ENCODE assay signal across 8 cellular contexts in the genomic region with DNA sequence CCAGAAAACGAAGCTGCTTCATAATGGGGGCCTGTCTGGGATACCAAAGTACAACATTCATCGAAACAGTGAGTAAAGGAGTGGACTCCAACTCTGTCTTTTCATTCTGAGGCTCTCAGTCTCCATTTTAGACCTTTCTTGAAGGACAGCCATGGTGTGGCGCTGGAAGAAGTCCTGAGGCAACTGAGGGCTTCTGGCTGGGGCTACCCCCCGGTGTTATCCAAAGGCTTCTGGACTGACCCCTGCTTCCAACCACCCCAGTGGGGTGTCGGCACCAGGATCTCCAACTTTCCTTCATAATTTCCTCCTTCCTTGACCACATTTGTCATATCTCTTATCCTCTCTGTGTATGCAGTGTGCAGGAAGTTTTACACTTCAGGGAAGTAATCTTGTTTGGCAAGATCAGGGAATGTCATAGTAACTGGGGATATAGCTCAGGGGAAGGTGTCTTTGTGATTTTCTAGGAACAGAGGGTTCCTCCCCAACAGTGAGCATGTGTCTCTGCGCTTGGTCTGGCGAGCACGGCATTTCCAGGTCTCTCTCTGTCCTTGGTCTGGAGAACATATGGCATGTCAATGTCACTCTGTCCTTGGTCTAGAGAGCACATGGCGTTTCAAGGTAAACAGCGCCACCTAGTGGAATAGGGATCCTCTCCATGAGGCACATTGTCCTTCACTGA. TPM values are rescaled to one million over a fixed set of nuclear protein-coding genes. Genes with fewer than 3 reads are reported as not detected.
DNase-seq lines count a peak whose midpoint lies in the region; ATAC-seq lines count a peak whose summit lies in the region.

No MANE protein-coding gene starts in this region.

- ATAC-seq in left lobe of liver (peak; percentile 93), GM21381 (IDR thresholded peaks at IDR 0.05; ENCODE audit: unreplicated experiment) (no peak)

- peak; percentile 76 for DNase-seq in SIG-M5 treated with dmso at 0.1 percent for 504 hours (lab: John Stamatoyannopoulos, UW; ENCODE audit: unreplicated experiment)
- DNase-seq in SIG-M5 (lab: John Stamatoyannopoulos, UW) = no peak
- DNase-seq in NCI-H446 (lab: John Stamatoyannopoulos, UW) = peak; percentile 71 to 88
- peak; percentile 68 for DNase-seq in activated CD4-positive, CD25-positive, alpha-beta regulatory T cell treated with anti-CD3 and anti-CD28 coated beads, Interleukin-2, amount 50 U/mL, for 16 hours (ENCODE audit: low read depth, low spot score)
- peak; percentile 68 for DNase-seq in central memory CD4-positive, alpha-beta T cell
- DNase-seq in left lobe of liver (ENCODE audit: low spot score) = peak; percentile 72
- DNase-seq in stimulated activated CD8-positive, alpha-beta memory T cell treated with anti-CD3 and anti-CD28 coated beads, Interleukin-15, amount 100 ng/mL, for 24 hours (ENCODE audit: low read depth) = peak; percentile 21

RNA-seq across cellular contexts. Expression of a gene that starts 19.4 kb away (rescaled TPM):
- 58.6 TPM for total RNA-seq in left lobe of liver

RNA-seq across cellular contexts. Expression of a gene that starts 51.2 kb away (rescaled TPM):
- total RNA-seq in left lobe of liver = not detected

RNA-seq across cellular contexts. Expression of a gene that starts 51.3 kb away (rescaled TPM):
- 1.6 TPM for total RNA-seq in left lobe of liver

RNA-seq across cellular contexts. Expression of a gene that starts 51.4 kb away (rescaled TPM):
- total RNA-seq in left lobe of liver = 10.0 TPM
